Comparison of ENCODE assay signal across 1 cellular context in the genomic region with DNA sequence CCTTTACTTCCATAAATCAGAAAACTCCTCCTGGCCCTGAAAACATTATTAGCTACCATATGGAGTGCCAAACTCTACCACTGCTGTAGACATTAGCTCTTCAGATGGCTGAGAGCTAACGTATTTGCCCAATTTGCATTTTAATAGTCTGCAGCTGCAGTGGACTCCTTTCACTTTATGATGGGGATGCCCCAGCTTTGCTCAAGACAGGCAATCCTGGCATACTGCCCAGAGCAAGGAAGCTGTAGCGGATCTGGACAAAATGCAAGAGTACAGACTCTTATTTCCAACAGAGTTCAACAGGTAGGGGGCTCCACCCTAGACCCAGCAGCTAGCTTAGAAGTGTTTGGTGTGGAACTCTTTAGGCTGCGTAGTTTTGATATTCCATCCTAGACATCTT.
TF ChIP-seq lines count a peak whose summit lies in the region.

No MANE protein-coding gene starts in this region.

TF ChIP-seq in HEK293, 187 proteins besides CTCF, POLR2A, EP300 and RAD21 (continued from another document and continues in another):
- TF ChIP-seq, protein P1, sequence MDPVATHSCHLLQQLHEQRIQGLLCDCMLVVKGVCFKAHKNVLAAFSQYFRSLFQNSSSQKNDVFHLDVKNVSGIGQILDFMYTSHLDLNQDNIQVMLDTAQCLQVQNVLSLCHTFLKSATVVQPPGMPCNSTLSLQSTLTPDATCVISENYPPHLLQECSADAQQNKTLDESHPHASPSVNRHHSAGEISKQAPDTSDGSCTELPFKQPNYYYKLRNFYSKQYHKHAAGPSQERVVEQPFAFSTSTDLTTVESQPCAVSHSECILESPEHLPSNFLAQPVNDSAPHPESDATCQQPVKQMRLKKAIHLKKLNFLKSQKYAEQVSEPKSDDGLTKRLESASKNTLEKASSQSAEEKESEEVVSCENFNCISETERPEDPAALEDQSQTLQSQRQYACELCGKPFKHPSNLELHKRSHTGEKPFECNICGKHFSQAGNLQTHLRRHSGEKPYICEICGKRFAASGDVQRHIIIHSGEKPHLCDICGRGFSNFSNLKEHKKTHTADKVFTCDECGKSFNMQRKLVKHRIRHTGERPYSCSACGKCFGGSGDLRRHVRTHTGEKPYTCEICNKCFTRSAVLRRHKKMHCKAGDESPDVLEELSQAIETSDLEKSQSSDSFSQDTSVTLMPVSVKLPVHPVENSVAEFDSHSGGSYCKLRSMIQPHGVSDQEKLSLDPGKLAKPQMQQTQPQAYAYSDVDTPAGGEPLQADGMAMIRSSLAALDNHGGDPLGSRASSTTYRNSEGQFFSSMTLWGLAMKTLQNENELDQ (tag by site-specific recombination; IDR thresholded peaks at IDR 0.05; ENCODE audit: low read depth), result no peak
- TF ChIP-seq, protein P2, sequence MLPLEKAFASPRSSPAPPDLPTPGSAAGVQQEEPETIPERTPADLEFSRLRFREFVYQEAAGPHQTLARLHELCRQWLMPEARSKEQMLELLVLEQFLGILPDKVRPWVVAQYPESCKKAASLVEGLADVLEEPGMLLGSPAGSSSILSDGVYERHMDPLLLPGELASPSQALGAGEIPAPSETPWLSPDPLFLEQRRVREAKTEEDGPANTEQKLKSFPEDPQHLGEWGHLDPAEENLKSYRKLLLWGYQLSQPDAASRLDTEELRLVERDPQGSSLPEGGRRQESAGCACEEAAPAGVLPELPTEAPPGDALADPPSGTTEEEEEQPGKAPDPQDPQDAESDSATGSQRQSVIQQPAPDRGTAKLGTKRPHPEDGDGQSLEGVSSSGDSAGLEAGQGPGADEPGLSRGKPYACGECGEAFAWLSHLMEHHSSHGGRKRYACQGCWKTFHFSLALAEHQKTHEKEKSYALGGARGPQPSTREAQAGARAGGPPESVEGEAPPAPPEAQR (tag by site-specific recombination; IDR thresholded peaks at IDR 0.05), result no peak
- no peak for TF ChIP-seq ZNF112 (tag by site-specific recombination; IDR thresholded peaks at IDR 0.05)
- TF ChIP-seq, protein P3, sequence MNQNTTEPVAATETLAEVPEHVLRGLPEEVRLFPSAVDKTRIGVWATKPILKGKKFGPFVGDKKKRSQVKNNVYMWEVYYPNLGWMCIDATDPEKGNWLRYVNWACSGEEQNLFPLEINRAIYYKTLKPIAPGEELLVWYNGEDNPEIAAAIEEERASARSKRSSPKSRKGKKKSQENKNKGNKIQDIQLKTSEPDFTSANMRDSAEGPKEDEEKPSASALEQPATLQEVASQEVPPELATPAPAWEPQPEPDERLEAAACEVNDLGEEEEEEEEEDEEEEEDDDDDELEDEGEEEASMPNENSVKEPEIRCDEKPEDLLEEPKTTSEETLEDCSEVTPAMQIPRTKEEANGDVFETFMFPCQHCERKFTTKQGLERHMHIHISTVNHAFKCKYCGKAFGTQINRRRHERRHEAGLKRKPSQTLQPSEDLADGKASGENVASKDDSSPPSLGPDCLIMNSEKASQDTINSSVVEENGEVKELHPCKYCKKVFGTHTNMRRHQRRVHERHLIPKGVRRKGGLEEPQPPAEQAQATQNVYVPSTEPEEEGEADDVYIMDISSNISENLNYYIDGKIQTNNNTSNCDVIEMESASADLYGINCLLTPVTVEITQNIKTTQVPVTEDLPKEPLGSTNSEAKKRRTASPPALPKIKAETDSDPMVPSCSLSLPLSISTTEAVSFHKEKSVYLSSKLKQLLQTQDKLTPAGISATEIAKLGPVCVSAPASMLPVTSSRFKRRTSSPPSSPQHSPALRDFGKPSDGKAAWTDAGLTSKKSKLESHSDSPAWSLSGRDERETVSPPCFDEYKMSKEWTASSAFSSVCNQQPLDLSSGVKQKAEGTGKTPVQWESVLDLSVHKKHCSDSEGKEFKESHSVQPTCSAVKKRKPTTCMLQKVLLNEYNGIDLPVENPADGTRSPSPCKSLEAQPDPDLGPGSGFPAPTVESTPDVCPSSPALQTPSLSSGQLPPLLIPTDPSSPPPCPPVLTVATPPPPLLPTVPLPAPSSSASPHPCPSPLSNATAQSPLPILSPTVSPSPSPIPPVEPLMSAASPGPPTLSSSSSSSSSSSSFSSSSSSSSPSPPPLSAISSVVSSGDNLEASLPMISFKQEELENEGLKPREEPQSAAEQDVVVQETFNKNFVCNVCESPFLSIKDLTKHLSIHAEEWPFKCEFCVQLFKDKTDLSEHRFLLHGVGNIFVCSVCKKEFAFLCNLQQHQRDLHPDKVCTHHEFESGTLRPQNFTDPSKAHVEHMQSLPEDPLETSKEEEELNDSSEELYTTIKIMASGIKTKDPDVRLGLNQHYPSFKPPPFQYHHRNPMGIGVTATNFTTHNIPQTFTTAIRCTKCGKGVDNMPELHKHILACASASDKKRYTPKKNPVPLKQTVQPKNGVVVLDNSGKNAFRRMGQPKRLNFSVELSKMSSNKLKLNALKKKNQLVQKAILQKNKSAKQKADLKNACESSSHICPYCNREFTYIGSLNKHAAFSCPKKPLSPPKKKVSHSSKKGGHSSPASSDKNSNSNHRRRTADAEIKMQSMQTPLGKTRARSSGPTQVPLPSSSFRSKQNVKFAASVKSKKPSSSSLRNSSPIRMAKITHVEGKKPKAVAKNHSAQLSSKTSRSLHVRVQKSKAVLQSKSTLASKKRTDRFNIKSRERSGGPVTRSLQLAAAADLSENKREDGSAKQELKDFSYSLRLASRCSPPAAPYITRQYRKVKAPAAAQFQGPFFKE (tag by site-specific recombination; IDR thresholded peaks at IDR 0.05; ENCODE audit: borderline replicate concordance), result no peak
- no peak for TF ChIP-seq MEIS1 (CRISPR knock-in tag; IDR thresholded peaks at IDR 0.05; ENCODE audit: borderline replicate concordance)
- no peak for TF ChIP-seq ZNF341 (tag by site-specific recombination; IDR thresholded peaks at IDR 0.05; ENCODE audit: low read depth)
- TF ChIP-seq ZNF768 (tag by site-specific recombination; IDR thresholded peaks at IDR 0.05), result no peak
- no peak for TF ChIP-seq ZNF223 (tag by site-specific recombination; IDR thresholded peaks at IDR 0.05)
- TF ChIP-seq, protein P4, sequence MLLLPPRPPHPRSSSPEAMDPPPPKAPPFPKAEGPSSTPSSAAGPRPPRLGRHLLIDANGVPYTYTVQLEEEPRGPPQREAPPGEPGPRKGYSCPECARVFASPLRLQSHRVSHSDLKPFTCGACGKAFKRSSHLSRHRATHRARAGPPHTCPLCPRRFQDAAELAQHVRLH (tag by site-specific recombination; IDR thresholded peaks at IDR 0.05), result peak; percentile 92
- TF ChIP-seq ZFHX2 (tag by site-specific recombination; conservative IDR thresholded peaks at IDR 0.05), result no peak
- TF ChIP-seq ZNF549 (tag by site-specific recombination; IDR thresholded peaks at IDR 0.05), result no peak
- TF ChIP-seq, protein P5, sequence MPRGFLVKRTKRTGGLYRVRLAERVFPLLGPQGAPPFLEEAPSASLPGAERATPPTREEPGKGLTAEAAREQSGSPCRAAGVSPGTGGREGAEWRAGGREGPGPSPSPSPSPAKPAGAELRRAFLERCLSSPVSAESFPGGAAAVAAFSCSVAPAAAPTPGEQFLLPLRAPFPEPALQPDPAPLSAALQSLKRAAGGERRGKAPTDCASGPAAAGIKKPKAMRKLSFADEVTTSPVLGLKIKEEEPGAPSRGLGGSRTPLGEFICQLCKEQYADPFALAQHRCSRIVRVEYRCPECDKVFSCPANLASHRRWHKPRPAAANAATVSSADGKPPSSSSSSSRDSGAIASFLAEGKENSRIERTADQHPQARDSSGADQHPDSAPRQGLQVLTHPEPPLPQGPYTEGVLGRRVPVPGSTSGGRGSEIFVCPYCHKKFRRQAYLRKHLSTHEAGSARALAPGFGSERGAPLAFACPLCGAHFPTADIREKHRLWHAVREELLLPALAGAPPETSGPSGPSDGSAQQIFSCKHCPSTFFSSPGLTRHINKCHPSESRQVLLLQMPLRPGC (tag by site-specific recombination; IDR thresholded peaks at IDR 0.05), result peak; percentile 29; the same call in 1 of the 2 replicates
- peak; percentile 24; the same call in 1 of the 2 replicates for TF ChIP-seq ZBTB48 (tag by site-specific recombination; IDR thresholded peaks at IDR 0.05)
- TF ChIP-seq ZNF274 (IDR thresholded peaks at IDR 0.05; ENCODE audit: low read length), result no peak
- no peak for TF ChIP-seq ZNF274 (tag by site-specific recombination; IDR thresholded peaks at IDR 0.05; ENCODE audit: borderline replicate concordance)
- no peak for TF ChIP-seq SALL2 (tag by site-specific recombination; IDR thresholded peaks at IDR 0.05; ENCODE audit: borderline replicate concordance)
- TF ChIP-seq ZNF560 (tag by site-specific recombination; IDR thresholded peaks at IDR 0.05; ENCODE audit: borderline replicate concordance), result no peak
- TF ChIP-seq YY1 (tag by site-specific recombination; IDR thresholded peaks at IDR 0.05), result no peak
- TF ChIP-seq ZNF416 (tag by site-specific recombination; IDR thresholded peaks at IDR 0.05), result no peak
- TF ChIP-seq ZNF266 (tag by site-specific recombination; IDR thresholded peaks at IDR 0.05; ENCODE audit: low read depth), result no peak
- TF ChIP-seq SP7 (tag by site-specific recombination; IDR thresholded peaks at IDR 0.05), result peak; percentile 89
- TF ChIP-seq ZNF76 (tag by site-specific recombination; IDR thresholded peaks at IDR 0.05; ENCODE audit: borderline replicate concordance, low read depth), result no peak
- no peak for TF ChIP-seq ZNF701 (tag by site-specific recombination; IDR thresholded peaks at IDR 0.05)
- TF ChIP-seq, protein P6, sequence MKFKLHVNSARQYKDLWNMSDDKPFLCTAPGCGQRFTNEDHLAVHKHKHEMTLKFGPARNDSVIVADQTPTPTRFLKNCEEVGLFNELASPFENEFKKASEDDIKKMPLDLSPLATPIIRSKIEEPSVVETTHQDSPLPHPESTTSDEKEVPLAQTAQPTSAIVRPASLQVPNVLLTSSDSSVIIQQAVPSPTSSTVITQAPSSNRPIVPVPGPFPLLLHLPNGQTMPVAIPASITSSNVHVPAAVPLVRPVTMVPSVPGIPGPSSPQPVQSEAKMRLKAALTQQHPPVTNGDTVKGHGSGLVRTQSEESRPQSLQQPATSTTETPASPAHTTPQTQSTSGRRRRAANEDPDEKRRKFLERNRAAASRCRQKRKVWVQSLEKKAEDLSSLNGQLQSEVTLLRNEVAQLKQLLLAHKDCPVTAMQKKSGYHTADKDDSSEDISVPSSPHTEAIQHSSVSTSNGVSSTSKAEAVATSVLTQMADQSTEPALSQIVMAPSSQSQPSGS (tag by site-specific recombination; IDR thresholded peaks at IDR 0.05; ENCODE audit: low read depth), result 0 out of 2 replicates have a peak, but pooled peaks have one; percentile 50
- peak; percentile 98 for TF ChIP-seq SCRT2 (tag by site-specific recombination; IDR thresholded peaks at IDR 0.05)
- peak; percentile 73; the same call in 1 of the 2 replicates for TF ChIP-seq ZSCAN30 (tag by site-specific recombination; IDR thresholded peaks at IDR 0.05)
- no peak for TF ChIP-seq ZNF621 (tag by site-specific recombination; IDR thresholded peaks at IDR 0.05)
- peak; percentile 70 for TF ChIP-seq ZNF366 (tag by site-specific recombination; conservative IDR thresholded peaks at IDR 0.05)
- peak; percentile 74 for TF ChIP-seq ZNF2 (tag by site-specific recombination; IDR thresholded peaks at IDR 0.05)
- peak; percentile 95 for TF ChIP-seq OSR2 (tag by site-specific recombination; IDR thresholded peaks at IDR 0.05)
- no peak for TF ChIP-seq ZNF677 (tag by site-specific recombination; IDR thresholded peaks at IDR 0.05)
- no peak for TF ChIP-seq ZNF133 (tag by site-specific recombination; IDR thresholded peaks at IDR 0.05)
- no peak for TF ChIP-seq ZNF529 (tag by site-specific recombination; IDR thresholded peaks at IDR 0.05; ENCODE audit: insufficient replicate concordance)
- TF ChIP-seq ZFP37 (tag by site-specific recombination; IDR thresholded peaks at IDR 0.05), result no peak
- peak; percentile 65 for TF ChIP-seq ZNF629 (tag by site-specific recombination; IDR thresholded peaks at IDR 0.05)
- no peak for TF ChIP-seq ZNF555 (tag by site-specific recombination; conservative IDR thresholded peaks at IDR 0.05)
- peak; percentile 54; the same call in 1 of the 2 replicates for TF ChIP-seq HOXD13 (CRISPR knock-in tag; IDR thresholded peaks at IDR 0.05; ENCODE audit: borderline replicate concordance)
- TF ChIP-seq ZNF623 (tag by site-specific recombination; IDR thresholded peaks at IDR 0.05), result no peak
- no peak for TF ChIP-seq ZNF558 (tag by site-specific recombination; IDR thresholded peaks at IDR 0.05)
- TF ChIP-seq, protein P7, sequence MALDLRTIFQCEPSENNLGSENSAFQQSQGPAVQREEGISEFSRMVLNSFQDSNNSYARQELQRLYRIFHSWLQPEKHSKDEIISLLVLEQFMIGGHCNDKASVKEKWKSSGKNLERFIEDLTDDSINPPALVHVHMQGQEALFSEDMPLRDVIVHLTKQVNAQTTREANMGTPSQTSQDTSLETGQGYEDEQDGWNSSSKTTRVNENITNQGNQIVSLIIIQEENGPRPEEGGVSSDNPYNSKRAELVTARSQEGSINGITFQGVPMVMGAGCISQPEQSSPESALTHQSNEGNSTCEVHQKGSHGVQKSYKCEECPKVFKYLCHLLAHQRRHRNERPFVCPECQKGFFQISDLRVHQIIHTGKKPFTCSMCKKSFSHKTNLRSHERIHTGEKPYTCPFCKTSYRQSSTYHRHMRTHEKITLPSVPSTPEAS (tag by site-specific recombination; IDR thresholded peaks at IDR 0.05), result no peak
- peak; percentile 84 for TF ChIP-seq FEZF1 (tag by site-specific recombination; IDR thresholded peaks at IDR 0.05)
- no peak for TF ChIP-seq ZNF157 (tag by site-specific recombination; IDR thresholded peaks at IDR 0.05)
- TF ChIP-seq GFI1B (tag by site-specific recombination; IDR thresholded peaks at IDR 0.05), result peak; percentile 50
- TF ChIP-seq BCL11A (tag by site-specific recombination; IDR thresholded peaks at IDR 0.05; ENCODE audit: low read depth), result no peak; the same call in 1 of the 2 replicates
- no peak for TF ChIP-seq SP2 (tag by site-specific recombination; IDR thresholded peaks at IDR 0.05)
- TF ChIP-seq RBAK (tag by site-specific recombination; IDR thresholded peaks at IDR 0.05), result no peak
- peak; percentile 79 for TF ChIP-seq KLF10 (tag by site-specific recombination; IDR thresholded peaks at IDR 0.05)
- TF ChIP-seq ZNF140 (tag by site-specific recombination; IDR thresholded peaks at IDR 0.05), result no peak
- TF ChIP-seq ZNF184 (tag by site-specific recombination; IDR thresholded peaks at IDR 0.05), result no peak
- TF ChIP-seq ZNF785 (tag by site-specific recombination; IDR thresholded peaks at IDR 0.05), result no peak
